Comparison of ENCODE assay signal across 20 cellular contexts in genomic region chr1:161350666-161351065, GRCh38. TPM values are rescaled to one million over a fixed set of nuclear protein-coding genes. Genes with fewer than 3 reads are reported as not detected.
"Had no signal": no experiment of that assay in that cellular context is flagged by ENCODE, and none has a peak within 500 bp of the region (broad histone marks: within the 10 kb centered on the region; RNA-seq: fewer than 3 reads in every experiment).

No MANE protein-coding gene starts in this region.

- DNase-seq: activated CD8-positive, alpha-beta memory T cell treated with anti-CD3 and anti-CD28 coated beads, Interleukin-2, amount 50 U/mL, for 48 hours; activated CD8-positive, alpha-beta T cell treated with anti-CD3 and anti-CD28 coated beads, Interleukin-2, amount 10 ng/mL, durations not matched to agents 7 days and 5 days; activated naive CD4-positive, alpha-beta T cell treated with anti-CD3 and anti-CD28 coated beads, Interleukin-2, amount 10 ng/mL, durations not matched to agents 7 days and 5 days; amniotic stem cell; body of pancreas; central memory CD4-positive, alpha-beta T cell; effector memory CD8-positive, alpha-beta T cell; kidney; left ventricle myocardium superior; mesendoderm; ovary; stimulated activated CD4-positive, alpha-beta T cell treated with anti-CD3 and anti-CD28 coated beads, Interleukin-4, amount 100 ng/mL, for 1 hour; stimulated activated CD8-positive, alpha-beta memory T cell treated with anti-CD3 and anti-CD28 coated beads, Interleukin-4, amount 100 ng/mL, for 48 hours; stimulated activated naive CD8-positive, alpha-beta T cell treated with anti-CD3 and anti-CD28 coated beads, Interleukin-15, Interleukin-2, amounts not matched to agents 100 U/mL and 50 U/mL, for 24 hours; upper lobe of right lung had no signal

- H3K27me3 Mint-ChIP-seq: activated naive CD4-positive, alpha-beta T cell treated with anti-CD3 and anti-CD28 coated beads, Interleukin-2, amount 10 ng/mL, durations not matched to agents 7 days and 5 days; effector memory CD8-positive, alpha-beta T cell had no signal

- H3K9me3 Mint-ChIP-seq: activated naive CD4-positive, alpha-beta T cell treated with anti-CD3 and anti-CD28 coated beads, Interleukin-2, amount 10 ng/mL, durations not matched to agents 7 days and 5 days; activated T-helper 2 cell treated with anti-CD3 and anti-CD28 coated beads, Interferon-gamma antibody, Interleukin-2, Interleukin-4, amounts not matched to agents 10 μg/mL and 5 μg/mL and 100 μg/mL, durations not matched to agents 14 hours and 24 hours and 36 hours; effector memory CD8-positive, alpha-beta T cell; neural crest cell had no signal

- H3K27me3 ChIP-seq: body of pancreas, gastroesophageal sphincter, ovary, upper lobe of right lung had no signal

- ATAC-seq: activated CD8-positive, alpha-beta T cell treated with anti-CD3 and anti-CD28 coated beads, Interleukin-2, amount 10 ng/mL, durations not matched to agents 7 days and 5 days; body of pancreas; effector memory CD8-positive, alpha-beta T cell; gastroesophageal sphincter; left ventricle myocardium superior; stimulated activated naive CD8-positive, alpha-beta T cell treated with anti-CD3 and anti-CD28 coated beads, Interleukin-15, Interleukin-2, amounts not matched to agents 100 U/mL and 50 U/mL, for 24 hours had no signal

- H3K4me3 Mint-ChIP-seq: activated CD8-positive, alpha-beta T cell treated with anti-CD3 and anti-CD28 coated beads, Interleukin-2, amount 10 ng/mL, durations not matched to agents 7 days and 5 days; activated naive CD4-positive, alpha-beta T cell treated with anti-CD3 and anti-CD28 coated beads, Interleukin-2, amount 10 ng/mL, durations not matched to agents 7 days and 5 days; effector memory CD8-positive, alpha-beta T cell; neural crest cell had no signal

- H3K27ac ChIP-seq: body of pancreas, coronary artery, gastroesophageal sphincter, ovary, upper lobe of right lung had no signal

- H3K27ac Mint-ChIP-seq: activated CD8-positive, alpha-beta T cell treated with anti-CD3 and anti-CD28 coated beads, Interleukin-2, amount 10 ng/mL, durations not matched to agents 7 days and 5 days; activated naive CD4-positive, alpha-beta T cell treated with anti-CD3 and anti-CD28 coated beads, Interleukin-2, amount 10 ng/mL, durations not matched to agents 7 days and 5 days; activated T-helper 2 cell treated with anti-CD3 and anti-CD28 coated beads, Interferon-gamma antibody, Interleukin-2, Interleukin-4, amounts not matched to agents 10 μg/mL and 5 μg/mL and 100 μg/mL, durations not matched to agents 14 hours and 24 hours and 36 hours had no signal

- H3K4me1 Mint-ChIP-seq: activated naive CD4-positive, alpha-beta T cell treated with anti-CD3 and anti-CD28 coated beads, Interleukin-2, amount 10 ng/mL, durations not matched to agents 7 days and 5 days; neural crest cell had no signal

- H3K9me3 ChIP-seq: body of pancreas, gastroesophageal sphincter, ovary, upper lobe of right lung had no signal

RNA-seq across cellular contexts. Expression of gene CFAP126, which starts 17.0 kb away (rescaled TPM):
- total RNA-seq: activated CD8-positive, alpha-beta T cell treated with anti-CD3 and anti-CD28 coated beads, Interleukin-2, amount 10 ng/mL, durations not matched to agents 7 days and 5 days; activated T-helper 2 cell treated with anti-CD3 and anti-CD28 coated beads, Interferon-gamma antibody, Interleukin-2, Interleukin-4, amounts not matched to agents 10 μg/mL and 5 μg/mL and 100 μg/mL, durations not matched to agents 14 hours and 24 hours and 36 hours; body of pancreas; epithelial cell of proximal tubule; gastroesophageal sphincter; left ventricle myocardium superior; neural crest cell; upper lobe of right lung had no signal
